ENCODE assay signal across 17 cellular contexts in genomic region chr1:17875882-17876280, GRCh38.
DNase-seq lines count a peak whose midpoint lies in the region; FAIRE-seq and TF ChIP-seq lines count a peak whose summit lies in the region.
"Had no signal": no experiment of that assay in that cellular context is flagged by ENCODE, and none has a peak within 500 bp of the region (broad histone marks: within the 10 kb centered on the region; RNA-seq: fewer than 3 reads in every experiment).

No MANE protein-coding gene starts in this region.

- H3K4me3 Mint-ChIP-seq in astrocyte (ENCODE audit: unreplicated experiment), result no peak overlapping the region
- H3K4me3 Mint-ChIP-seq: CD8-positive, alpha-beta memory T cell; naive B cell had no signal

- TF ChIP-seq POLR2A in suprapubic skin (IDR thresholded peaks at IDR 0.05) (no peak), thyroid gland (IDR thresholded peaks at IDR 0.05) (no peak)

- no peak overlapping the region for H3K4me3 ChIP-seq in astrocyte (ENCODE audit: insufficient read depth, low read depth, low read length)
- no peak overlapping the region for H3K4me3 ChIP-seq in right atrium auricular region
- no peak overlapping the region for H3K4me3 ChIP-seq in suprapubic skin
- no peak overlapping the region for H3K4me3 ChIP-seq in thyroid gland (replicated peaks in 1 of 3)
- H3K4me3 ChIP-seq: dorsolateral prefrontal cortex, gastrocnemius medialis, stomach had no signal

- no peak for TF ChIP-seq EP300 in suprapubic skin (IDR thresholded peaks at IDR 0.05)

- H3K36me3 ChIP-seq in astrocyte (ENCODE audit: insufficient read depth, low read length) (no peaks in the 10 kb centered on the region), right atrium auricular region (no peaks in the 10 kb centered on the region), suprapubic skin (no peaks in the 10 kb centered on the region), thyroid gland (no peaks in the 10 kb centered on the region)
- H3K36me3 ChIP-seq: gastrocnemius medialis, stomach had no signal

- no peaks in the 10 kb centered on the region for H3K79me2 ChIP-seq in astrocyte (ENCODE audit: insufficient read depth, low read length)

- H3K4me1 Mint-ChIP-seq in astrocyte (ENCODE audit: low read depth, unreplicated experiment), result peaks cover 22% of the 10 kb centered on the region
- H3K4me1 Mint-ChIP-seq: CD8-positive, alpha-beta memory T cell; naive B cell had no signal

- 92% methylated on average over 4 of the region's 4 CpGs for WGBS in suprapubic skin
- WGBS in thyroid gland, 2 donors, result 92 to 99% methylated on average over 4 of the region's 4 CpGs

- no peaks in the 10 kb centered on the region for H4K20me1 ChIP-seq in astrocyte (ENCODE audit: insufficient read depth, low read length)

- peaks cover 1% of the 10 kb centered on the region for H3K36me3 Mint-ChIP-seq in astrocyte (ENCODE audit: low read depth, unreplicated experiment)
- H3K36me3 Mint-ChIP-seq: CD8-positive, alpha-beta memory T cell had no signal

- H3K27me3 Mint-ChIP-seq in astrocyte (ENCODE audit: low read depth, unreplicated experiment), result peaks cover 11% of the 10 kb centered on the region

- no peak overlapping the region for H2AFZ ChIP-seq in astrocyte (ENCODE audit: low read depth, low read length)

- H3K27me3 ChIP-seq in astrocyte (ENCODE audit: insufficient read depth, low read length) (no peaks in the 10 kb centered on the region), right atrium auricular region (no peaks in the 10 kb centered on the region), suprapubic skin (peaks cover 23% of the 10 kb centered on the region), thyroid gland (no peaks in the 10 kb centered on the region)
- H3K27me3 ChIP-seq: stomach had no signal

- peak overlapping the region; percentile 73 for H3K27ac ChIP-seq in astrocyte (ENCODE audit: low read depth, low read length)
- H3K27ac ChIP-seq in right atrium auricular region, result peak overlapping the region; percentile 49 to 78
- no peak overlapping the region for H3K27ac ChIP-seq in suprapubic skin
- no peak overlapping the region for H3K27ac ChIP-seq in thyroid gland
- H3K27ac ChIP-seq: dorsolateral prefrontal cortex, gastrocnemius medialis, stomach had no signal

- no peak for FAIRE-seq in astrocyte (lab: Jason Lieb, UNC)

- TF ChIP-seq CTCF in astrocyte (IDR thresholded peaks at IDR 0.05; ENCODE audit: insufficient read depth, low read depth, low read length), result no peak
- TF ChIP-seq CTCF in right atrium auricular region (IDR thresholded peaks at IDR 0.05), result no peak
- no peak for TF ChIP-seq CTCF in suprapubic skin (IDR thresholded peaks at IDR 0.05)
- no peak for TF ChIP-seq CTCF in thyroid gland (IDR thresholded peaks at IDR 0.05)

- peak overlapping the region; percentile 67 for H3K4me2 ChIP-seq in astrocyte (ENCODE audit: low read length)

- intact Hi-C loops in posterior vena cava (cut with DNase I), result no loop called here
- intact Hi-C loops in thyroid gland (cut with DNase I), result no loop called here

- peaks cover 5% of the 10 kb centered on the region for H3K9me3 Mint-ChIP-seq in astrocyte (ENCODE audit: unreplicated experiment)

- peak overlapping the region; percentile 59 for H3K9ac ChIP-seq in astrocyte (ENCODE audit: low read length)

- DNase-seq in HS-27A (ENCODE audit: low read depth), result peak; percentile 56
- DNase-seq in astrocyte (ENCODE audit: low read depth), result peak; percentile 74
- no peak for DNase-seq in right atrium auricular region (ENCODE audit: low spot score)
- peak; percentile 15 to 26 for DNase-seq in suprapubic skin (ENCODE audit: low spot score in 2 of 2)
- no peak for DNase-seq in NCI-H128 (lab: John Stamatoyannopoulos, UW; ENCODE audit: unreplicated experiment)
- no peak for DNase-seq in posterior vena cava (ENCODE audit: low spot score)
- DNase-seq in thyroid gland, result no peak
- DNase-seq: activated CD4-positive, alpha-beta T cell treated with anti-CD3 and anti-CD28 coated beads for 1 hour; activated T-cell treated with anti-CD3 and anti-CD28 coated beads for 4 hours; CD8-positive, alpha-beta memory T cell; gastrocnemius medialis; naive B cell; NCI-H1092; NCI-H345; OCI-M1; stomach had no signal

- H3K9me3 ChIP-seq in astrocyte (ENCODE audit: insufficient read depth, low read depth, low read length) (no peaks in the 10 kb centered on the region), right atrium auricular region (no peaks in the 10 kb centered on the region), suprapubic skin (no peaks in the 10 kb centered on the region), thyroid gland (no peaks in the 10 kb centered on the region)
- H3K9me3 ChIP-seq: gastrocnemius medialis, stomach had no signal

- H3K27ac Mint-ChIP-seq in astrocyte (ENCODE audit: unreplicated experiment), result peak overlapping the region; percentile 93
- H3K27ac Mint-ChIP-seq: CD8-positive, alpha-beta memory T cell; naive B cell had no signal

- H3K4me1 ChIP-seq in astrocyte (ENCODE audit: insufficient read depth, low read length), result peaks cover 33% of the 10 kb centered on the region
- H3K4me1 ChIP-seq in right atrium auricular region, result peaks cover 0 to 13% of the 10 kb centered on the region in 2 donors
- H3K4me1 ChIP-seq in suprapubic skin, result no peaks in the 10 kb centered on the region
- no peaks in the 10 kb centered on the region for H3K4me1 ChIP-seq in thyroid gland
- H3K4me1 ChIP-seq: gastrocnemius medialis had no signal

Comparison
In these comparisons a context has a peak if more than half of its experiments do, and no peak if none do; other contexts are left out.
1. DNase-seq: peak in HS-27A (single experiment), astrocyte (single experiment) and suprapubic skin (2 of 2); none in right atrium auricular region (single experiment), NCI-H128 (single experiment), posterior vena cava (single experiment) and thyroid gland (0 of 2).
2. H3K27ac ChIP-seq: peak in astrocyte (single experiment) and right atrium auricular region (2 of 2); none in suprapubic skin (single experiment) and thyroid gland (0 of 3).